ENCODE assay signal across 8 cellular contexts in the genomic region with DNA sequence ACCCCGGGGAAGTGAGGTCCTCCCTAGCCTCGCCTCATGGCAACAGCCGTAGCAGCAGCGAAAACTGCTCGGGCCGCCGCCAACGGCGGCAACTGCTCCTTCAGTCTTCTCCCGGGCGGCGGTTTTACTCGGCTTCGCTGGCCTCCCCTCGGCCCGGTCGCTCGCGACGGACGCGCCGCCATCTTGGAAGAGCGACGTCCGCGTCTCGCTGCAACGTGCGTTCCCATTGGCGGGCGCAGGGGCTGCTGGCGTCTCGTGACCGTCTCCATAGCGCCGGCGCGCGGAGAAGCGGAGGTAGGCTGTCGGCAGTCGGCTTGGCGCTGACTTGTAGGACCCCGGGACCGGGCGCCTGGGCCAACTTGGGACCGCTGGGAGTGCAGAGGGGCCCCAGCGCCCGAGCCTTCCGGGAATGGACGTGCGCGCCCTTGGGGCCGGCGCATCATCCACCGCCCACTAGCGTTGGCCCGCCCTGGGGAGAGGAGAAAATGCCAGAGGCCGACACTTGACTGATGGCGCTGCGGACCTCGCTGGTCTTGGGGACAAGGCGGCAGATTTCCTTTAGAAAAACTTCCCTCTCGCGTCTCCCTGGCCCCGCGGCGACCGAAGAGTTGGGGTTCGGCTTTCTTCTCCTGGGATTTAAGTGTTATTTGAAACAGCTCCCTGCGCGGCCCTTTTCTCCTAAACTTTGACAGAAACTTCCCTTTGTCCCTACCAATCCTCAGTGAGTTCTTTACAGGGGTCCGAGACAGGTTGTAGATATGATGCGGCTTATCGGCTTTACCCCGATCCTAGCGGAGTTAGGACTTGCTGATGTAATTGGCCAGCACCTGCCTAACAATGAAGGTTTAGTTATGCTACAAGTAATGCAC. TPM values are rescaled to one million over a fixed set of nuclear protein-coding genes. Genes with fewer than 3 reads are reported as not detected.
DNase-seq lines count a peak whose midpoint lies in the region; ATAC-seq and TF ChIP-seq lines count a peak whose summit lies in the region.

A gene with protein sequence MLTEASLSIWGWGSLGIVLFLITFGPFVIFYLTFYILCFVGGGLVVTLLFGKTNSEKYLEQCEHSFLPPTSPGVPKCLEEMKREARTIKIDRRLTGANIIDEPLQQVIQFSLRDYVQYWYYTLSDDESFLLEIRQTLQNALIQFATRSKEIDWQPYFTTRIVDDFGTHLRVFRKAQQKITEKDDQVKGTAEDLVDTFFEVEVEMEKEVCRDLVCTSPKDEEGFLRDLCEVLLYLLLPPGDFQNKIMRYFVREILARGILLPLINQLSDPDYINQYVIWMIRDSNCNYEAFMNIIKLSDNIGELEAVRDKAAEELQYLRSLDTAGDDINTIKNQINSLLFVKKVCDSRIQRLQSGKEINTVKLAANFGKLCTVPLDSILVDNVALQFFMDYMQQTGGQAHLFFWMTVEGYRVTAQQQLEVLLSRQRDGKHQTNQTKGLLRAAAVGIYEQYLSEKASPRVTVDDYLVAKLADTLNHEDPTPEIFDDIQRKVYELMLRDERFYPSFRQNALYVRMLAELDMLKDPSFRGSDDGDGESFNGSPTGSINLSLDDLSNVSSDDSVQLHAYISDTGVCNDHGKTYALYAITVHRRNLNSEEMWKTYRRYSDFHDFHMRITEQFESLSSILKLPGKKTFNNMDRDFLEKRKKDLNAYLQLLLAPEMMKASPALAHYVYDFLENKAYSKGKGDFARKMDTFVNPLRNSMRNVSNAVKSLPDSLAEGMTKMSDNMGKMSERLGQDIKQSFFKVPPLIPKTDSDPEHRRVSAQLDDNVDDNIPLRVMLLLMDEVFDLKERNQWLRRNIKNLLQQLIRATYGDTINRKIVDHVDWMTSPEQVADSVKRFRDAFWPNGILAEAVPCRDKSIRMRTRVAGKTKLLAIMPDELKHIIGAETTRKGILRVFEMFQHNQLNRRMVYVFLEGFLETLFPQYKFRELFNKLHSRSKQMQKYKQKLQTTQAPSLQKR (minus strand): TSS at position 193 of the 869 bp plus-strand sequence. CDS start 199 bp downstream, outside the sequence.

- in situ Hi-C loops in GM13977 (cut with MboI; ENCODE audit: low pct_unique_long_range_greater_than_20kb, low sequenced_read_pairs, unreplicated experiment): no loop called here

- H3K9me3 ChIP-seq in left ventricle myocardium inferior (replicated peaks) (no peaks in the 10 kb centered on the region), prostate gland (no peaks in the 10 kb centered on the region)

- H3K4me1 ChIP-seq in left ventricle myocardium inferior (peaks cover 59% of the 10 kb centered on the region), prostate gland (replicated peaks) (peaks cover 3% of the 10 kb centered on the region), urinary bladder (ENCODE audit: insufficient read depth) (no peaks in the 10 kb centered on the region)

- under 1% methylated on average over 55 of the region's 78 CpGs for WGBS in prostate gland
- under 1% methylated on average over 78 of the region's 78 CpGs for WGBS in urinary bladder

- TF ChIP-seq CTCF in GM13977 (IDR thresholded peaks at IDR 0.05; ENCODE audit: extremely low read depth, insufficient read depth, missing control alignments) (peak; percentile 25), left ventricle myocardium inferior (IDR thresholded peaks at IDR 0.05; ENCODE audit: borderline replicate concordance) (peak; percentile 44), prostate gland (IDR thresholded peaks at IDR 0.05) (peak; percentile 28 to 50 (median 38))

- H3K27me3 ChIP-seq in left ventricle myocardium inferior (ENCODE audit: low read depth) (no peaks in the 10 kb centered on the region), prostate gland (replicated peaks; ENCODE audit: insufficient read depth) (no peaks in the 10 kb centered on the region)

- H3K27ac ChIP-seq in left ventricle myocardium inferior (replicated peaks): peak within 1 kb of the TSS; percentile 96
- peak within 1 kb of the TSS; percentile 97 to 99 for H3K27ac ChIP-seq in prostate gland
- H3K27ac ChIP-seq in urinary bladder (ENCODE audit: low read depth): peak within 1 kb of the TSS; percentile 96

- DNase-seq in GM13977 (ENCODE audit: low spot score): peak; percentile 92
- DNase-seq in NCI-H146 treated with DMSO at 0.1 percent for 48 hours (lab: John Stamatoyannopoulos, UW; ENCODE audit: unreplicated experiment): peak; percentile 85
- DNase-seq in amniotic stem cell (lab: John Stamatoyannopoulos, UW): peak; percentile 89
- peak; percentile 93 for DNase-seq in left ventricle myocardium inferior
- peak; percentile 91 for DNase-seq in prostate gland (ENCODE audit: low spot score)

- H3K4me3 ChIP-seq in left ventricle myocardium inferior (peak within 1 kb of the TSS; percentile 96), prostate gland (peak within 1 kb of the TSS; percentile 80 to 90), urinary bladder (ENCODE audit: low read depth, low read length) (peak within 1 kb of the TSS; percentile 76)

- peak; percentile 74 for TF ChIP-seq POLR2A in prostate gland (IDR thresholded peaks at IDR 0.05)

- peak; percentile 91 for ATAC-seq in HG02884 (IDR thresholded peaks at IDR 0.05; ENCODE audit: unreplicated experiment)

- no peaks in the 10 kb centered on the region for H3K36me3 ChIP-seq in left ventricle myocardium inferior
- H3K36me3 ChIP-seq in prostate gland: no peaks in the 10 kb centered on the region
- no peaks in the 10 kb centered on the region for H3K36me3 ChIP-seq in urinary bladder (ENCODE audit: insufficient read depth)

- intact Hi-C loops in T-helper 1 cell treated with Interleukin-12 subunit alpha and Interleukin-12 subunit beta and Interleukin-4 antibody, amounts not matched to agents 30 ng/mL and 1 ng/mL, for 36 hours (cut with micrococcal nuclease): loop anchor here (1.0 to 10.0 kb wide), 11 partner anchors 12 to 1768 kb away; partner anchors contain the start of genes AHR, BZW2 and TSPAN13
- intact Hi-C loops in left ventricle myocardium inferior (cut with micrococcal nuclease) (no loop called here), prostate gland (cut with DNase I) (loop anchor here (10.0 kb wide), 1 partner anchor 404 kb away; no protein-coding TSS in a partner anchor)

RNA-seq across cellular contexts. Expression of the gene that starts here (rescaled TPM):
- 26.1 and 30.1 TPM in 2 replicates for total RNA-seq in T-helper 1 cell treated with Interleukin-12 subunit alpha and Interleukin-12 subunit beta and Interleukin-4 antibody, amounts not matched to agents 30 ng/mL and 1 ng/mL, for 36 hours
- total RNA-seq in left ventricle myocardium inferior (42.2 TPM), prostate gland (10 to 100 TPM; 46.9 to 63.5 TPM), urinary bladder (114 TPM)
- 16.8 TPM for polyA plus RNA-seq in urinary bladder

Comparison
In these comparisons a context has a peak if more than half of its experiments do, and no peak if none do; other contexts are left out.
1. Peak in every context shown above with its lines: DNase-seq, ATAC-seq, H3K4me3 ChIP-seq and H3K27ac ChIP-seq.